ENCODE assay signal across 17 cellular contexts in the genomic region with DNA sequence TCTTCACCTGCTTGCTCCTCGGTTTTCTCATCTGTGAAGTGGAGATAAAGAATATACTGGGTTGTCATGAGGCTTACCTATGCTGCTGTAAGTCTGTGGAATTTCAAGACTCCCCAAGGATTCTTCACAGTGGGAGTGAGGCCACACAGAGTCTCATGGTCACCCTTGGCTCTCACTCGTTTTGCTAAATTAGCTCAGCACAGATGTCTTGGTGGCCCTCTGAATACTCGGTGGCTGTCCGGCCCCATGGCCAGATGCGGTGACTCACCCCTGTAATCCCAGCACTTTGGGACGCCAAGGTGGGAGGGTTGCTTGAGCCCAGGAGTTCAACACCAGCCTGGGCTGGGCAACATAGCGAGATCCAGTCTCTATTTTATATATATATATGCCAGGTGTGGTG. TPM values are rescaled to one million over a fixed set of nuclear protein-coding genes. Genes with fewer than 3 reads are reported as not detected.
DNase-seq lines count a peak whose midpoint lies in the region; ATAC-seq and TF ChIP-seq lines count a peak whose summit lies in the region.
"Had no signal": no experiment of that assay in that cellular context is flagged by ENCODE, and none has a peak within 500 bp of the region (broad histone marks: within the 10 kb centered on the region; RNA-seq: fewer than 3 reads in every experiment).

No MANE protein-coding gene starts in this region.

- no peaks in the 10 kb centered on the region for H3K36me3 ChIP-seq in tibial artery
- H3K36me3 ChIP-seq: BLaER1 treated with 17β-estradiol and CSF1 and Interleukin-3, amounts not matched to agents 10 nM and 100 nM had no signal

- no peak overlapping the region for H3K27ac ChIP-seq in tibial artery
- H3K27ac ChIP-seq: 22Rv1; A549; BLaER1 treated with 17β-estradiol and CSF1 and Interleukin-3, amounts not matched to agents 10 nM and 100 nM; C4-2B had no signal

- TF ChIP-seq CTCF in activated CD8-positive, alpha-beta T cell treated with anti-CD3 and anti-CD28 coated beads for 36 hours (IDR thresholded peaks at IDR 0.05) = no peak
- no peak for TF ChIP-seq CTCF in tibial artery (IDR thresholded peaks at IDR 0.05)

- intact Hi-C loops in activated CD8-positive, alpha-beta T cell treated with anti-CD3 and anti-CD28 coated beads for 36 hours (cut with micrococcal nuclease) = no loop called here
- intact Hi-C loops in tibial artery (cut with DNase I; ENCODE audit: low total_unique reads) = no loop called here

- H3K9me3 ChIP-seq in tibial artery = no peaks in the 10 kb centered on the region

- peak; percentile 15 for DNase-seq in activated CD8-positive, alpha-beta T cell treated with anti-CD3 and anti-CD28 coated beads, Interleukin-2, amount 10 ng/mL, durations not matched to agents 7 days and 5 days
- DNase-seq in activated CD8-positive, alpha-beta T cell treated with anti-CD3 and anti-CD28 coated beads for 36 hours = no peak
- DNase-seq in myocyte (ENCODE audit: low read depth) (peak; percentile 55), tibial artery (no peak), SKM-1 treated with dmso at 0.1 percent for 144 hours (lab: John Stamatoyannopoulos, UW; ENCODE audit: unreplicated experiment) (no peak)
- DNase-seq: AML-193; Caco-2; Calu3; CD4-positive, alpha-beta T cell; CD8-positive, alpha-beta T cell; DMS79 treated with DMSO at 0.1 percent for 48 hours; GF-D8 had no signal

- CTCF ChIA-PET in activated CD8-positive, alpha-beta T cell treated with anti-CD3 and anti-CD28 coated beads, Interleukin-2, amount 10 ng/mL, durations not matched to agents 7 days and 5 days (lab: Charles Lee) = no interaction called here
- CTCF ChIA-PET in activated CD8-positive, alpha-beta T cell treated with anti-CD3 and anti-CD28 coated beads for 36 hours (lab: Charles Lee) = no interaction called here

- POLR2A ChIA-PET in activated CD8-positive, alpha-beta T cell treated with anti-CD3 and anti-CD28 coated beads, Interleukin-2, amount 10 ng/mL, durations not matched to agents 7 days and 5 days (lab: Charles Lee) = no interaction called here
- POLR2A ChIA-PET in activated CD8-positive, alpha-beta T cell treated with anti-CD3 and anti-CD28 coated beads for 36 hours (lab: Charles Lee) = no interaction called here

- H3K4me3 Mint-ChIP-seq in activated CD8-positive, alpha-beta T cell treated with anti-CD3 and anti-CD28 coated beads, Interleukin-2, amount 10 ng/mL, durations not matched to agents 7 days and 5 days = no peak overlapping the region
- no peak overlapping the region for H3K4me3 Mint-ChIP-seq in activated CD8-positive, alpha-beta T cell treated with anti-CD3 and anti-CD28 coated beads for 36 hours
- H3K4me3 Mint-ChIP-seq: B cell; CD4-positive, alpha-beta T cell; CD8-positive, alpha-beta T cell had no signal

- no peak overlapping the region for H3K27ac Mint-ChIP-seq in activated CD8-positive, alpha-beta T cell treated with anti-CD3 and anti-CD28 coated beads, Interleukin-2, amount 10 ng/mL, durations not matched to agents 7 days and 5 days
- no peak overlapping the region for H3K27ac Mint-ChIP-seq in activated CD8-positive, alpha-beta T cell treated with anti-CD3 and anti-CD28 coated beads for 36 hours
- H3K27ac Mint-ChIP-seq: B cell; CD4-positive, alpha-beta T cell; CD8-positive, alpha-beta T cell had no signal

- no peak overlapping the region for H3K4me3 ChIP-seq in tibial artery
- H3K4me3 ChIP-seq: A549; BLaER1 treated with 17β-estradiol and CSF1 and Interleukin-3, amounts not matched to agents 10 nM and 100 nM had no signal

- peaks cover 9% of the 10 kb centered on the region for H3K4me1 Mint-ChIP-seq in activated CD8-positive, alpha-beta T cell treated with anti-CD3 and anti-CD28 coated beads, Interleukin-2, amount 10 ng/mL, durations not matched to agents 7 days and 5 days (ENCODE audit: low read depth)
- H3K4me1 Mint-ChIP-seq in activated CD8-positive, alpha-beta T cell treated with anti-CD3 and anti-CD28 coated beads for 36 hours (ENCODE audit: low read depth) = peaks cover 9% of the 10 kb centered on the region

- H3K9me3 Mint-ChIP-seq in activated CD8-positive, alpha-beta T cell treated with anti-CD3 and anti-CD28 coated beads, Interleukin-2, amount 10 ng/mL, durations not matched to agents 7 days and 5 days (ENCODE audit: insufficient read depth) = no peaks in the 10 kb centered on the region
- H3K9me3 Mint-ChIP-seq in activated CD8-positive, alpha-beta T cell treated with anti-CD3 and anti-CD28 coated beads for 36 hours = no peaks in the 10 kb centered on the region
- H3K9me3 Mint-ChIP-seq: CD4-positive, alpha-beta T cell; CD8-positive, alpha-beta T cell had no signal

- no peaks in the 10 kb centered on the region for H3K36me3 Mint-ChIP-seq in activated CD8-positive, alpha-beta T cell treated with anti-CD3 and anti-CD28 coated beads, Interleukin-2, amount 10 ng/mL, durations not matched to agents 7 days and 5 days (ENCODE audit: low read depth)
- H3K36me3 Mint-ChIP-seq in activated CD8-positive, alpha-beta T cell treated with anti-CD3 and anti-CD28 coated beads for 36 hours (ENCODE audit: low read depth) = no peaks in the 10 kb centered on the region

- H3K27me3 Mint-ChIP-seq in activated CD8-positive, alpha-beta T cell treated with anti-CD3 and anti-CD28 coated beads, Interleukin-2, amount 10 ng/mL, durations not matched to agents 7 days and 5 days (ENCODE audit: low read depth) = peaks cover 53% of the 10 kb centered on the region
- H3K27me3 Mint-ChIP-seq in activated CD8-positive, alpha-beta T cell treated with anti-CD3 and anti-CD28 coated beads for 36 hours = peaks cover 41% of the 10 kb centered on the region

- H3K4me1 ChIP-seq in tibial artery = peaks cover 0 to 9% (median 5%) of the 10 kb centered on the region in 4 donors

- peaks cover 0 to 16% of the 10 kb centered on the region in 2 donors for H3K27me3 ChIP-seq in tibial artery
- H3K27me3 ChIP-seq: BLaER1 treated with 17β-estradiol and CSF1 and Interleukin-3, amounts not matched to agents 10 nM and 100 nM had no signal

- ATAC-seq in activated CD8-positive, alpha-beta T cell treated with anti-CD3 and anti-CD28 coated beads, Interleukin-2, amount 10 ng/mL, durations not matched to agents 7 days and 5 days = no peak
- no peak for ATAC-seq in activated CD8-positive, alpha-beta T cell treated with anti-CD3 and anti-CD28 coated beads for 36 hours
- ATAC-seq: A549; CD8-positive, alpha-beta T cell had no signal

RNA-seq across cellular contexts. Expression of gene CHCHD6, which starts 5.0 kb away (rescaled TPM):
- total RNA-seq in activated CD8-positive, alpha-beta T cell treated with anti-CD3 and anti-CD28 coated beads, Interleukin-2, amount 10 ng/mL, durations not matched to agents 7 days and 5 days = 1 to 10 TPM; 5.1 to 6.2 TPM
- 10 to 100 TPM; 16.6 to 21.2 TPM for total RNA-seq in activated CD8-positive, alpha-beta T cell treated with anti-CD3 and anti-CD28 coated beads for 36 hours
- 11.8 and 21.9 TPM in 2 replicates for total RNA-seq in myocyte
- 37.7 TPM for polyA plus RNA-seq in myocyte (2012)

RNA-seq across cellular contexts. Expression of gene TXNRD3, which starts 44.1 kb away (rescaled TPM):
- total RNA-seq in activated CD8-positive, alpha-beta T cell treated with anti-CD3 and anti-CD28 coated beads, Interleukin-2, amount 10 ng/mL, durations not matched to agents 7 days and 5 days = 1 to 10 TPM; 1.0 to 1.3 TPM
- total RNA-seq in activated CD8-positive, alpha-beta T cell treated with anti-CD3 and anti-CD28 coated beads for 36 hours = 1 to 10 TPM; 4.5 to 5.0 TPM
- total RNA-seq in myocyte = 9.8 and 12.9 TPM in 2 replicates
- 12.9 TPM for polyA plus RNA-seq in myocyte (2012)

Comparison
In these comparisons a context has a peak if more than half of its experiments do, and no peak if none do; other contexts are left out.
1. DNase-seq: peak in activated CD8-positive, alpha-beta T cell treated with anti-CD3 and anti-CD28 coated beads, Interleukin-2, amount 10 ng/mL, durations not matched to agents 7 days and 5 days (single experiment) and myocyte (single experiment); none in activated CD8-positive, alpha-beta T cell treated with anti-CD3 and anti-CD28 coated beads for 36 hours (single experiment), tibial artery (0 of 2) and SKM-1 treated with dmso at 0.1 percent for 144 hours (single experiment).